ENCODE assay signal across 27 cellular contexts in the genomic region with DNA sequence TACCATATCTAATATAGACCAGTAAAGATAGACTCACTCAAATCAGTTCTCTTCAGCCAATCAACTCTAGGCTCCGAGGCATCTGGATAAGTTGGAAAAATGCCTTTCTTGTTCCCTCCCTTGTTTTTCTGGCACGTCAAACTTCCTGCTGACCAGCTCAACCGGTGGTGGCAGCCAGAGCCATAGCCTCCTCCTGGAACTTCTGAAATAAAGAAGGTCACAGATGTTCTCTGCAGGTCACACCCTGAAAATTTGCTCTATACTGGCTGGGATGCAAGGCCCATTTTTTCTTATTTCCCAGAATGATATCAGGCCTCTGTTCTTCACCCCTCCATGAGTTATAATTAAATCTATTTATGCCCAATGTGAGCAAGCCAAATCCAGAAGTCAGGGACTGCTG.
"Had no signal": no experiment of that assay in that cellular context is flagged by ENCODE, and none has a peak within 500 bp of the region (broad histone marks: within the 10 kb centered on the region; RNA-seq: fewer than 3 reads in every experiment).

No MANE protein-coding gene starts in this region.

- H3K27ac ChIP-seq: brain microvascular endothelial cell, epithelial cell of prostate, neutrophil, VCaP had no signal

- H3K36me3 ChIP-seq: brain microvascular endothelial cell, esophagus squamous epithelium, gastroesophageal sphincter, neutrophil, sigmoid colon, uterus had no signal

- FAIRE-seq: astrocyte, small intestine, TTC549 had no signal

- DNase-seq: activated CD4-positive, alpha-beta memory T cell treated with anti-CD3 and anti-CD28 coated beads for 36 hours; activated CD4-positive, alpha-beta T cell treated with anti-CD3 and anti-CD28 coated beads for 48 hours; activated CD8-positive, alpha-beta memory T cell treated with anti-CD3 and anti-CD28 coated beads, Interleukin-2, amount 50 U/mL, for 4 hours; activated effector memory CD4-positive, alpha-beta T cell treated with anti-CD3 and anti-CD28 coated beads, Interleukin-2, amount 50 U/mL, for 16 hours; activated naive CD4-positive, alpha-beta T cell treated with anti-CD3 and anti-CD28 coated beads, Interleukin-2, amount 10 ng/mL, durations not matched to agents 7 days and 5 days; activated naive CD8-positive, alpha-beta T cell treated with anti-CD3 and anti-CD28 coated beads, Interleukin-2, amount 10 ng/mL, durations not matched to agents 7 days and 5 days; activated T-cell treated with anti-CD3 and anti-CD28 coated beads, Interleukin-2, amount 50 U/mL, for 1 hour; brain microvascular endothelial cell; caudate nucleus; cortex of kidney; esophagus squamous epithelium; hypothalamus; naive B cell; nephron progenitor cell; sigmoid colon; small intestine; stimulated activated CD4-positive, alpha-beta T cell treated with anti-CD3 and anti-CD28 coated beads, Interleukin-4, amount 100 ng/mL, for 24 hours; SW 1271; T-helper 9 cell had no signal

- H3K4me1 ChIP-seq: uterus had no signal

- H3K9me3 ChIP-seq: esophagus squamous epithelium, gastroesophageal sphincter, neutrophil, sigmoid colon, uterus had no signal

- H3K27me3 ChIP-seq: brain microvascular endothelial cell, esophagus squamous epithelium, gastroesophageal sphincter, neutrophil, sigmoid colon, uterus had no signal

- ATAC-seq: gastroesophageal sphincter; stimulated activated effector memory CD8-positive, alpha-beta T cell treated with anti-CD3 and anti-CD28 coated beads, Interleukin-12 subunit alpha, Interleukin-12 subunit beta, amount 100 ng/mL, for 72 hours had no signal

- H3K4me3 ChIP-seq: esophagus squamous epithelium, gastroesophageal sphincter, sigmoid colon, uterus had no signal
